ENCODE assay signal across 18 cellular contexts in genomic region chr7:35755711-35756110, GRCh38. TPM values are rescaled to one million over a fixed set of nuclear protein-coding genes. Genes with fewer than 3 reads are reported as not detected.
DNase-seq lines count a peak whose midpoint lies in the region; ATAC-seq and TF ChIP-seq lines count a peak whose summit lies in the region.
"Had no signal": no experiment of that assay in that cellular context is flagged by ENCODE, and none has a peak within 500 bp of the region (broad histone marks: within the 10 kb centered on the region; RNA-seq: fewer than 3 reads in every experiment).

No MANE protein-coding gene starts in this region.

- H3K36me3 Mint-ChIP-seq in GM23338 (ENCODE audit: low read depth) = no peaks in the 10 kb centered on the region
- no peaks in the 10 kb centered on the region for H3K36me3 Mint-ChIP-seq in activated CD4-positive, alpha-beta T cell treated with anti-CD3 and anti-CD28 coated beads for 36 hours (ENCODE audit: low read depth)

- no peaks in the 10 kb centered on the region for H4K20me1 ChIP-seq in GM23338 (replicated peaks; ENCODE audit: insufficient read depth)

- no peak overlapping the region for H3K27ac ChIP-seq in GM23338 (ENCODE audit: low read depth)
- H3K27ac ChIP-seq in psoas muscle = peak overlapping the region; percentile 80
- H3K27ac ChIP-seq in esophagus squamous epithelium = no peak overlapping the region
- H3K27ac ChIP-seq: C4-2B had no signal

- H3K9me3 Mint-ChIP-seq in GM23338 = no peaks in the 10 kb centered on the region
- H3K9me3 Mint-ChIP-seq in activated CD4-positive, alpha-beta T cell treated with anti-CD3 and anti-CD28 coated beads for 36 hours (ENCODE audit: low read depth) = no peaks in the 10 kb centered on the region
- H3K9me3 Mint-ChIP-seq: H9 had no signal

- H3K9me3 ChIP-seq in psoas muscle = no peaks in the 10 kb centered on the region
- no peaks in the 10 kb centered on the region for H3K9me3 ChIP-seq in esophagus squamous epithelium

- peaks cover 4% of the 10 kb centered on the region; the same call in 1 of the 3 replicates for H3K4me1 Mint-ChIP-seq in GM23338
- peaks cover 3% of the 10 kb centered on the region for H3K4me1 Mint-ChIP-seq in activated CD4-positive, alpha-beta T cell treated with anti-CD3 and anti-CD28 coated beads for 36 hours

- no peak overlapping the region for H3K4me2 ChIP-seq in GM23338

- H3K27me3 Mint-ChIP-seq in GM23338 (ENCODE audit: insufficient read depth, low read depth, poor library complexity) = no peaks in the 10 kb centered on the region
- peaks cover 3% of the 10 kb centered on the region for H3K27me3 Mint-ChIP-seq in activated CD4-positive, alpha-beta T cell treated with anti-CD3 and anti-CD28 coated beads for 36 hours
- H3K27me3 Mint-ChIP-seq: IgD-negative memory B cell had no signal

- DNase-seq in GM23338 (ENCODE audit: low spot score) (no peak), cardiac fibroblast (ENCODE audit: low read depth in 2 of 2) (peak; percentile 43 to 53), left ventricle myocardium superior (no peak), psoas muscle (no peak), esophagus squamous epithelium (lab: John Stamatoyannopoulos, UW) (no peak), CD1c-positive myeloid dendritic cell (ENCODE audit: extremely low spot score) (no peak), activated T-cell treated with anti-CD3 and anti-CD28 coated beads for 4 hours (no peak)
- DNase-seq in activated CD4-positive, alpha-beta T cell treated with anti-CD3 and anti-CD28 coated beads for 36 hours = no peak
- DNase-seq: COR-L47; H9; NCI-H1436; NCI-H2081; NCI-H345; NCI-H69; NK-92 treated with Interleukin-12 subunit alpha and Interleukin-12 subunit beta, amount 100 ng/mL, for 24 hours; OCI-M1 had no signal

- H3K4me1 ChIP-seq in GM23338 (ENCODE audit: insufficient read depth) = peaks cover 5% of the 10 kb centered on the region; the same call in 1 of the 2 replicates
- H3K4me1 ChIP-seq in psoas muscle = peaks cover 44% of the 10 kb centered on the region
- H3K4me1 ChIP-seq in esophagus squamous epithelium = peaks cover 0 to 9% (median 0%) of the 10 kb centered on the region in 3 donors

- H3K27me3 ChIP-seq in GM23338 (ENCODE audit: insufficient read depth) = no peaks in the 10 kb centered on the region
- H3K27me3 ChIP-seq in psoas muscle (ENCODE audit: insufficient read depth in 3 of 3, low read length in 2 of 3) = no peaks in the 10 kb centered on the region
- H3K27me3 ChIP-seq in esophagus squamous epithelium = no peaks in the 10 kb centered on the region

- POLR2A ChIA-PET in activated CD4-positive, alpha-beta T cell treated with anti-CD3 and anti-CD28 coated beads for 36 hours (lab: Charles Lee) = interaction anchor here (0.8 kb wide), 1 partner anchor 68 kb away, joined by 4 read pairs; no protein-coding TSS in a partner anchor

- WGBS in psoas muscle, 3 donors = 73 to 95% (median 78%) methylated on average over 3 of the region's 3 CpGs
- WGBS in esophagus squamous epithelium, 2 donors = 69 to 77% methylated on average over 3 of the region's 3 CpGs

- H3K9me2 ChIP-seq in GM23338 (ENCODE audit: insufficient read depth) = peaks cover 7% of the 10 kb centered on the region; the same call in 1 of the 2 replicates

- no peak for ATAC-seq in GM23338
- ATAC-seq in left ventricle myocardium superior = peak; percentile 39
- peak in 2 of 4 donors; percentile 24 to 52 for ATAC-seq in psoas muscle
- no peak for ATAC-seq in activated CD4-positive, alpha-beta T cell treated with anti-CD3 and anti-CD28 coated beads for 36 hours

- no peak overlapping the region for H3K4me3 ChIP-seq in GM23338
- H3K4me3 ChIP-seq in cardiac fibroblast (replicated peaks in 1 of 2; ENCODE audit: low read depth in 2 of 2, low read length in 2 of 2) = no peak overlapping the region
- H3K4me3 ChIP-seq in psoas muscle = no peak overlapping the region
- H3K4me3 ChIP-seq in esophagus squamous epithelium = no peak overlapping the region

- H3F3A ChIP-seq in GM23338 (replicated peaks; ENCODE audit: low read depth) = no peaks in the 10 kb centered on the region

- TF ChIP-seq POLR2A in esophagus squamous epithelium (IDR thresholded peaks at IDR 0.05) = no peak

- no peak overlapping the region for H3K4me3 Mint-ChIP-seq in GM23338
- no peak overlapping the region for H3K4me3 Mint-ChIP-seq in activated CD4-positive, alpha-beta T cell treated with anti-CD3 and anti-CD28 coated beads for 36 hours
- H3K4me3 Mint-ChIP-seq: H9, IgD-negative memory B cell had no signal

- H3K79me2 ChIP-seq in GM23338 (replicated peaks; ENCODE audit: insufficient read depth) = no peaks in the 10 kb centered on the region

- no peak for TF ChIP-seq CTCF in GM23338 (conservative IDR thresholded peaks at IDR 0.05; ENCODE audit: low read depth in 2 of 2)
- no peak for TF ChIP-seq CTCF in cardiac fibroblast (IDR thresholded peaks at IDR 0.05; ENCODE audit: low read depth, low read length)
- TF ChIP-seq CTCF in psoas muscle (IDR thresholded peaks at IDR 0.05) = no peak
- TF ChIP-seq CTCF in esophagus squamous epithelium (IDR thresholded peaks at IDR 0.05) = no peak

- no peaks in the 10 kb centered on the region for H3K36me3 ChIP-seq in GM23338 (ENCODE audit: insufficient read depth)
- H3K36me3 ChIP-seq in psoas muscle (ENCODE audit: insufficient read depth in 1 of 2, low read depth in 1 of 2) = no peaks in the 10 kb centered on the region
- no peaks in the 10 kb centered on the region for H3K36me3 ChIP-seq in esophagus squamous epithelium

- intact Hi-C loops in left ventricle myocardium superior (cut with micrococcal nuclease) (no loop called here), psoas muscle (cut with DNase I) (loop anchor here in 1 of 2 donors (2.0 kb wide), 1 partner anchor 45 kb away; the partner anchor contains the start of gene SEPTIN7), esophagus squamous epithelium (cut with DNase I) (no loop called here)
- intact Hi-C loops in activated CD4-positive, alpha-beta T cell treated with anti-CD3 and anti-CD28 coated beads for 36 hours (cut with DNase I, micrococcal nuclease) = no loop called here

- CTCF ChIA-PET in activated CD4-positive, alpha-beta T cell treated with anti-CD3 and anti-CD28 coated beads for 36 hours (lab: Charles Lee) = interaction anchor here (1.1 to 1.2 kb wide), 2 partner anchors 9 to 28 kb away, joined by 3 read pairs; no protein-coding TSS in a partner anchor

- no peak overlapping the region for H3K27ac Mint-ChIP-seq in GM23338
- no peak overlapping the region for H3K27ac Mint-ChIP-seq in activated CD4-positive, alpha-beta T cell treated with anti-CD3 and anti-CD28 coated beads for 36 hours
- H3K27ac Mint-ChIP-seq: H9, IgD-negative memory B cell had no signal

- 0 out of 2 replicates have a peak overlapping the region, but pooled peaks have one; percentile 43 for H2AFZ ChIP-seq in GM23338

TF ChIP-seq in GM23338, 12 proteins besides CTCF, POLR2A, EP300 and RAD21:
- TF ChIP-seq POLR2AphosphoS5 (IDR thresholded peaks at IDR 0.05; ENCODE audit: low read depth) = no peak

RNA-seq across cellular contexts. Expression of gene SEPTIN7, which starts 45.1 kb away (rescaled TPM):
- total RNA-seq in GM23338 (2014; rRNA removed; shearing (Covaris generic)) = 210 and 214 TPM in 2 replicates
- polyA plus RNA-seq in GM23338 (2016; fragmentation: Nextera tagmentation; extraction: Ambion mirVana) = 475 and 499 TPM in 2 replicates
- total RNA-seq in left ventricle myocardium superior = 176 TPM
- total RNA-seq in psoas muscle = 100 to 1,000 TPM; 106 to 142 (median 127) TPM
- polyA plus RNA-seq in psoas muscle = 100 to 1,000 TPM; 120 to 136 (median 126) TPM
- total RNA-seq in esophagus squamous epithelium = 100 to 1,000 TPM; 102 to 174 (median 147) TPM
- total RNA-seq in activated CD4-positive, alpha-beta T cell treated with anti-CD3 and anti-CD28 coated beads for 36 hours = 100 to 1,000 TPM; 220 to 229 TPM

Comparison
In these comparisons a context has a peak if more than half of its experiments do, and no peak if none do; other contexts are left out.
1. DNase-seq: peak in cardiac fibroblast (2 of 2); none in GM23338 (single experiment), left ventricle myocardium superior (single experiment), psoas muscle (0 of 2), esophagus squamous epithelium (single experiment), activated CD4-positive, alpha-beta T cell treated with anti-CD3 and anti-CD28 coated beads for 36 hours (single experiment), CD1c-positive myeloid dendritic cell (single experiment) and activated T-cell treated with anti-CD3 and anti-CD28 coated beads for 4 hours (single experiment).